ENCODE assay signal across 22 cellular contexts in genomic region chr1:58447047-58447446, GRCh38.
"Had no signal": no experiment of that assay in that cellular context is flagged by ENCODE, and none has a peak within 500 bp of the region (broad histone marks: within the 10 kb centered on the region; RNA-seq: fewer than 3 reads in every experiment).

No MANE protein-coding gene starts in this region.

- ATAC-seq: lower lobe of right lung, T-helper 17 cell, upper lobe of right lung had no signal

- H3K4me3 ChIP-seq: cardiac muscle cell, lower lobe of right lung, sigmoid colon, smooth muscle cell, thoracic aorta, upper lobe of right lung had no signal

- H3K27ac ChIP-seq: cardiac muscle cell, lower lobe of right lung, thoracic aorta, upper lobe of right lung had no signal

- H3K4me1 ChIP-seq: lower lobe of right lung, upper lobe of right lung had no signal

- DNase-seq: activated CD4-positive, alpha-beta memory T cell treated with anti-CD3 and anti-CD28 coated beads for 36 hours; activated CD4-positive, alpha-beta T cell treated with anti-CD3 and anti-CD28 coated beads for 48 hours; activated effector memory CD4-positive, alpha-beta T cell treated with anti-CD3 and anti-CD28 coated beads, Interleukin-2, amount 50 U/mL, for 16 hours; activated naive CD4-positive, alpha-beta T cell treated with anti-CD3 and anti-CD28 coated beads, Interleukin-2, amount 10 ng/mL, durations not matched to agents 7 days and 5 days; cortex of kidney; endodermal cell; foreskin fibroblast; left cardiac atrium; lower lobe of right lung; naive B cell; occipital lobe; posterior cingulate gyrus; sigmoid colon; stimulated activated CD4-positive, alpha-beta T cell treated with anti-CD3 and anti-CD28 coated beads, Interleukin-15, amount 100 ng/mL, for 24 hours; stimulated activated CD4-positive, alpha-beta T cell treated with anti-CD3 and anti-CD28 coated beads, Interleukin-4, amount 100 ng/mL, for 1 hour; stimulated activated naive CD4-positive, alpha-beta T cell treated with Interleukin-2 at 50 U/mL for 16 hours; SW 1271; T-helper 17 cell; upper lobe of right lung had no signal

- H3K36me3 ChIP-seq: cardiac muscle cell, lower lobe of right lung, sigmoid colon, thoracic aorta, upper lobe of right lung had no signal

- H3K27me3 ChIP-seq: cardiac muscle cell, sigmoid colon, upper lobe of right lung had no signal

- H3K9me3 ChIP-seq: lower lobe of right lung, sigmoid colon, thoracic aorta, upper lobe of right lung had no signal
